8 cellular contexts compared by ENCODE assay signal in genomic region chr18:21489119-21489750, GRCh38.
DNase-seq lines count a peak whose midpoint lies in the region; ATAC-seq and TF ChIP-seq lines count a peak whose summit lies in the region.

No MANE protein-coding gene starts in this region.

- ATAC-seq in HG03095 (IDR thresholded peaks at IDR 0.05; ENCODE audit: unreplicated experiment) = no peak

- H3K27ac ChIP-seq in H9 (ENCODE audit: insufficient read length, low read depth, low read length) = no peak overlapping the region
- H3K27ac ChIP-seq in right atrium auricular region = no peak overlapping the region

- peaks cover 2% of the 10 kb centered on the region; the same call in 1 of the 2 replicates for H3K4me1 ChIP-seq in H9 (ENCODE audit: insufficient read depth, low read length)
- H3K4me1 ChIP-seq in right atrium auricular region = no peaks in the 10 kb centered on the region

- H3K27me3 ChIP-seq in H9 (ENCODE audit: insufficient read depth, low read length) (no peaks in the 10 kb centered on the region), right atrium auricular region (no peaks in the 10 kb centered on the region)

- H3K9me3 ChIP-seq in H9 (ENCODE audit: control insufficient read depth, low read depth, low read length) = no peaks in the 10 kb centered on the region
- no peaks in the 10 kb centered on the region for H3K9me3 ChIP-seq in right atrium auricular region

- H3K9ac ChIP-seq in H9 (ENCODE audit: extremely low read depth, insufficient read length, low read length) = no peak overlapping the region

- H3T11ph ChIP-seq in H9 (ENCODE audit: low read length) = no peak overlapping the region

- no peak overlapping the region for H3K4me3 Mint-ChIP-seq in H9
- H3K4me3 Mint-ChIP-seq in activated naive CD8-positive, alpha-beta T cell treated with anti-CD3 and anti-CD28 coated beads for 36 hours = no peak overlapping the region

- no peak overlapping the region for H3K14ac ChIP-seq in H9 (ENCODE audit: insufficient read depth, low read length)

- H2BK120ac ChIP-seq in H9 (ENCODE audit: low read depth, low read length, poor library complexity, severe bottlenecking) = no peak overlapping the region

- H4K5ac ChIP-seq in H9 (ENCODE audit: insufficient read length, low read depth, low read length) = no peak overlapping the region

- no peaks in the 10 kb centered on the region for H3K23me2 ChIP-seq in H9 (ENCODE audit: insufficient read length, low read depth, low read length, poor library complexity, severe bottlenecking)

- no peak overlapping the region for H3K27ac Mint-ChIP-seq in H9
- H3K27ac Mint-ChIP-seq in activated naive CD8-positive, alpha-beta T cell treated with anti-CD3 and anti-CD28 coated beads for 36 hours = no peak overlapping the region

- H4K20me1 ChIP-seq in H9 (ENCODE audit: control insufficient read depth, insufficient read depth, insufficient read length) = no peaks in the 10 kb centered on the region

- no peak overlapping the region for H2AK5ac ChIP-seq in H9 (ENCODE audit: insufficient read length, low read length)

- no peak overlapping the region for H3K4me2 ChIP-seq in H9 (ENCODE audit: insufficient read depth, insufficient read length, low read length)

- no peaks in the 10 kb centered on the region for H3K36me3 ChIP-seq in right atrium auricular region

- H3K36me3 Mint-ChIP-seq in H9 (ENCODE audit: insufficient read depth in 1 of 3, low read depth in 3 of 3) = 0 out of 7 replicates have a peak, but pooled peaks cover 0 to 5% (median 0%) of the 10 kb centered on the region in 3 experiments
- H3K36me3 Mint-ChIP-seq in activated naive CD8-positive, alpha-beta T cell treated with anti-CD3 and anti-CD28 coated beads for 36 hours = no peaks in the 10 kb centered on the region

- H3K79me1 ChIP-seq in H9 (ENCODE audit: insufficient read depth, low read depth, low read length, poor library complexity, severe bottlenecking) = no peaks in the 10 kb centered on the region

- DNase-seq in DMS53 (lab: John Stamatoyannopoulos, UW) (peak; percentile 73), H9 (peak; percentile 64), NCI-H2227 treated with DMSO at 0.1 percent for 48 hours (lab: John Stamatoyannopoulos, UW) (peak; percentile 4), right atrium auricular region (ENCODE audit: low spot score) (no peak), skeletal muscle cell (ENCODE audit: low read depth) (peak; percentile 5), mesenteric fat pad (ENCODE audit: low spot score) (no peak)
- DNase-seq in activated naive CD8-positive, alpha-beta T cell treated with anti-CD3 and anti-CD28 coated beads for 36 hours = peak; percentile 8

- H4K8ac ChIP-seq in H9 (replicated peaks; ENCODE audit: insufficient read length, low read depth, low read length) = no peak overlapping the region

- H3K23ac ChIP-seq in H9 (ENCODE audit: insufficient read length, low read depth, low read length) = no peak overlapping the region

- H4K91ac ChIP-seq in H9 (ENCODE audit: insufficient read length, low read depth, low read length) = no peak overlapping the region

- H3K4me3 ChIP-seq in right atrium auricular region (no peak overlapping the region), skeletal muscle cell (ENCODE audit: low read depth, low read length) (no peak overlapping the region)

- H3K56ac ChIP-seq in H9 (ENCODE audit: insufficient read length, low read depth, low read length) = no peak overlapping the region

- H3K27me3 Mint-ChIP-seq in H9 (ENCODE audit: low read depth) = no peaks in the 10 kb centered on the region
- H3K27me3 Mint-ChIP-seq in activated naive CD8-positive, alpha-beta T cell treated with anti-CD3 and anti-CD28 coated beads for 36 hours = peaks cover 3% of the 10 kb centered on the region

- no CpG with 5 or more reads among the region's 6 CpGs for WGBS in H9 (ENCODE audit: extremely low coverage, insufficient read length, low lambda C conversion rate)

- H2BK5ac ChIP-seq in H9 (ENCODE audit: insufficient read length, low read length) = no peak overlapping the region

- H3K9me3 Mint-ChIP-seq in H9 = no peaks in the 10 kb centered on the region
- no peaks in the 10 kb centered on the region for H3K9me3 Mint-ChIP-seq in activated naive CD8-positive, alpha-beta T cell treated with anti-CD3 and anti-CD28 coated beads for 36 hours

- H2BK20ac ChIP-seq in H9 (ENCODE audit: low read depth, low read length, poor library complexity, severe bottlenecking) = no peak overlapping the region

- H3K18ac ChIP-seq in H9 (ENCODE audit: insufficient read length, low read depth, low read length) = no peak overlapping the region

- TF ChIP-seq CTCF in H9 (conservative IDR thresholded peaks at IDR 0.05) = peak; percentile 89
- TF ChIP-seq CTCF in right atrium auricular region (IDR thresholded peaks at IDR 0.05) = peak; percentile 36 to 75

- no peak overlapping the region for H2BK15ac ChIP-seq in H9 (ENCODE audit: low read depth, low read length)

- H3K4ac ChIP-seq in H9 (ENCODE audit: low read depth, low read length) = no peak overlapping the region

- H2BK12ac ChIP-seq in H9 (ENCODE audit: insufficient read length, low read depth, low read length) = no peak overlapping the region

- H3K4me1 Mint-ChIP-seq in H9 = peaks cover 9 to 11% of the 10 kb centered on the region in 2 experiments
- H3K4me1 Mint-ChIP-seq in activated naive CD8-positive, alpha-beta T cell treated with anti-CD3 and anti-CD28 coated beads for 36 hours = peaks cover 2% of the 10 kb centered on the region

- H2AFZ ChIP-seq in H9 (ENCODE audit: low read length) = no peak overlapping the region

- no peaks in the 10 kb centered on the region for H3K79me2 ChIP-seq in H9 (ENCODE audit: insufficient read depth, low read length)

Comparison
In these comparisons a context has a peak if more than half of its experiments do, and no peak if none do; other contexts are left out.
1. DNase-seq: peak in DMS53 (single experiment), H9 (single experiment), NCI-H2227 treated with DMSO at 0.1 percent for 48 hours (single experiment), activated naive CD8-positive, alpha-beta T cell treated with anti-CD3 and anti-CD28 coated beads for 36 hours (single experiment) and skeletal muscle cell (single experiment); none in right atrium auricular region (single experiment) and mesenteric fat pad (single experiment).